25 cellular contexts compared by ENCODE assay signal in genomic region chr10:107054469-107055156, GRCh38.
"Had no signal": no experiment of that assay in that cellular context is flagged by ENCODE, and none has a peak within 500 bp of the region (broad histone marks: within the 10 kb centered on the region; RNA-seq: fewer than 3 reads in every experiment).

No MANE protein-coding gene starts in this region.

- H3K4me1 ChIP-seq: ascending aorta, breast epithelium, colonic mucosa, esophagus muscularis mucosa, lower lobe of right lung, prostate gland, right atrium auricular region had no signal

- H3K9me3 ChIP-seq: ascending aorta, breast epithelium, colonic mucosa, esophagus muscularis mucosa, lower lobe of right lung, prostate gland, right atrium auricular region had no signal

- H3K27ac ChIP-seq: ascending aorta, breast epithelium, colonic mucosa, dorsolateral prefrontal cortex, esophagus muscularis mucosa, lower lobe of right lung, prostate gland, VCaP had no signal

- ATAC-seq: activated CD4-positive, CD25-positive, alpha-beta regulatory T cell treated with anti-CD3 and anti-CD28 coated beads, Interleukin-2, amount 50 U/mL, for 24 hours; activated CD8-positive, alpha-beta memory T cell treated with anti-CD3 and anti-CD28 coated beads, Interleukin-2, amount 10 ng/mL, durations not matched to agents 7 days and 5 days; activated CD8-positive, alpha-beta T cell treated with anti-CD3 and anti-CD28 coated beads for 36 hours; effector memory CD8-positive, alpha-beta T cell; left cardiac atrium; lower lobe of right lung had no signal

- H3K36me3 ChIP-seq: ascending aorta, breast epithelium, colonic mucosa, esophagus muscularis mucosa, lower lobe of right lung, prostate gland, right atrium auricular region had no signal

- FAIRE-seq: endothelial cell of umbilical vein, frontal cortex, islet of Langerhans had no signal

- H3K4me3 ChIP-seq: ascending aorta, breast epithelium, colonic mucosa, dorsolateral prefrontal cortex, esophagus muscularis mucosa, lower lobe of right lung, prostate gland, right atrium auricular region had no signal

- DNase-seq: activated CD4-positive, alpha-beta T cell treated with anti-CD3 and anti-CD28 coated beads, Interleukin-2, amount 10 ng/mL, durations not matched to agents 24 days and 14 days; activated CD8-positive, alpha-beta memory T cell treated with anti-CD3 and anti-CD28 coated beads, Interleukin-2, amount 10 ng/mL, durations not matched to agents 7 days and 5 days; activated CD8-positive, alpha-beta T cell treated with anti-CD3 and anti-CD28 coated beads for 36 hours; activated effector memory CD4-positive, alpha-beta T cell treated with anti-CD3 and anti-CD28 coated beads, Interleukin-2, amount 50 U/mL, for 16 hours; activated T-cell treated with anti-CD3 and anti-CD28 coated beads for 4 hours; colonic mucosa; dorsolateral prefrontal cortex; effector memory CD8-positive, alpha-beta T cell; hypothalamus; left cardiac atrium; lower lobe of right lung; mesendoderm; naive B cell; stimulated activated CD4-positive, alpha-beta T cell treated with anti-CD3 and anti-CD28 coated beads, Interleukin-4, amount 100 ng/mL, for 24 hours; stimulated activated naive CD4-positive, alpha-beta T cell treated with Interleukin-2 at 50 U/mL for 16 hours had no signal

- H3K27me3 ChIP-seq: ascending aorta, breast epithelium, colonic mucosa, esophagus muscularis mucosa, right atrium auricular region had no signal
